17 cellular contexts compared by ENCODE assay signal in the genomic region with DNA sequence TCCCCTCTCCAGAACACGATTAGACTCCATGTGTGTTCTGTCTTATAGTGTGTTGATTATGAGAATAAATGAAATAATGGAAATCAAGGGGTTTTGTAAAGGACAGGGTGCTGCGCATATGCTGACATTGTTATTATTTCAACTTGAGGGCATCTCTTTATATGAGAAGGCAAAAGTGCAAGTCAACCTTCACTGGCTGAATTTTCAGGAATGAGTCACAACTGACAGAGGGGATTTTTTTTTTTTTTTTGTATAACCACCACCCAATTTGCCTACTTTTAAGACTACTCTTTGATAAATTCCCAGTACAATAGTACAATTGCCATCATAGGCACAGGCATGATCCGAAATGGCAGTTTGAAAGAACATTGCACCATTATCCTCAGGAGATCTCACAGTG.
"Had no signal": no experiment of that assay in that cellular context is flagged by ENCODE, and none has a peak within 500 bp of the region (broad histone marks: within the 10 kb centered on the region; RNA-seq: fewer than 3 reads in every experiment).

No MANE protein-coding gene starts in this region.

- ATAC-seq: gastroesophageal sphincter; left lobe of liver; naive thymus-derived CD4-positive, alpha-beta T cell; right lobe of liver; stimulated activated memory B cell treated with anti-CD40 and anti-IgM and Interleukin-4, amounts not matched to agents 10 μg/mL and 1 μg/mL and 100 μg/mL, for 72 hours had no signal

- DNase-seq: esophagus squamous epithelium; foreskin fibroblast; glutamatergic neuron; islet precursor cell; mammary epithelial cell; naive thymus-derived CD4-positive, alpha-beta T cell; nephron progenitor cell; right lobe of liver; stimulated activated CD4-positive, alpha-beta T cell treated with anti-CD3 and anti-CD28 coated beads, Interleukin-15, amount 100 ng/mL, for 24 hours; stimulated activated CD4-positive, alpha-beta T cell treated with anti-CD3 and anti-CD28 coated beads, Interleukin-1b, Interleukin-23, amount 100 ng/mL, for 48 hours; stimulated activated CD4-positive, alpha-beta T cell treated with anti-CD3 and anti-CD28 coated beads, Interleukin-4, amount 100 ng/mL, for 24 hours; tibial artery; upper lobe of left lung; uterus had no signal
